ENCODE assay signal across 11 cellular contexts in the genomic region with DNA sequence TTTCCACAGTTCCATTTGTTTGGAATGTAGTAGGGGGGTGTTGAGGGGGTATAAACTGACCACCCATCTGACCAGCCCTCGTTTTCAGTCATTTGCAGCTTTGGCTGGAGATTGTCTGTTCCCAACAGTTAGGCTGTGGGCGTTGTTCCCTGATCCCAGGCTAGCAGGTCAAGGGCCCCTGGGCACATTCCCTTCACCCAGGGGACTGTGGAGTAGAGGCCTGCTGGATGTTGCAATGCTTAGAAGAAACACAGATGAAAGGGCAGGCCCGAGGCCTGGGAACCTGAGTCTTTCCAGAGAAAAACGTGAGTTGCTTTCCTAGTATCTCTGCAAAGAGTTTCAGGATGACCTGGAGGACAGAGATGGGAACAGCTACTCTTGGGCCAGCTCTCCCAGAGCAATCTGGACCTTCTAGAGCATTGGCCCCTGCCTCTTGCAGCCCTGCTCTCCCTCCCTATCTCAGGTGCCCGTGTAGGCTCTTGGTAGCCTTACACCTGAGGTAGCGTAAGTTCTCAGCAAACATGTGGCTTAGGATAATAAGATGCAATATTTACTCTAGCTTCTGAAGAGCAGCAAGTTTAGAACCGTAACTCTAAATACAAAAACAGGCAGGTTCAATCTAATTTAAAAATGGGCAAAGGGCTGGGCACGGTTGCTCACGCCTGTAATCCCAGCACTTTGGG.
DNase-seq lines count a peak whose midpoint lies in the region; ATAC-seq and TF ChIP-seq lines count a peak whose summit lies in the region.
"Had no signal": no experiment of that assay in that cellular context is flagged by ENCODE, and none has a peak within 500 bp of the region (broad histone marks: within the 10 kb centered on the region; RNA-seq: fewer than 3 reads in every experiment).

No MANE protein-coding gene starts in this region.

- no peak overlapping the region for H3K23ac ChIP-seq in trophoblast cell (ENCODE audit: low read length)

- H3K4ac ChIP-seq in trophoblast cell (ENCODE audit: low read depth, low read length) = no peak overlapping the region

- WGBS in trophoblast cell (ENCODE audit: extremely low coverage, insufficient coverage, insufficient read length) = no CpG with 5 or more reads among the region's 9 CpGs

- peak overlapping the region; percentile 14 for H3K4me2 ChIP-seq in trophoblast cell (ENCODE audit: low read length)

- no peak for TF ChIP-seq CTCF in upper lobe of right lung (IDR thresholded peaks at IDR 0.05)

- H4K8ac ChIP-seq in trophoblast cell (ENCODE audit: low read depth, low read length) = no peak overlapping the region

- DNase-seq in activated effector memory CD4-positive, alpha-beta T cell treated with anti-CD3 and anti-CD28 coated beads, Interleukin-2, amount 50 U/mL, for 16 hours = peak; percentile 30
- DNase-seq in activated effector memory CD4-positive, alpha-beta T cell treated with Interleukin-2 at 50 U/mL for 16 hours = no peak
- DNase-seq in left cardiac atrium = peak; percentile 54
- peak; percentile 86 to 88 for DNase-seq in trophoblast cell
- DNase-seq in upper lobe of right lung = peak; percentile 75
- no peak for DNase-seq in GF-D8 (lab: John Stamatoyannopoulos, UW)
- DNase-seq in activated CD4-positive, alpha-beta T cell treated with anti-CD3 and anti-CD28 coated beads, Interleukin-2, amount 50 U/mL, for 4 hours = no peak
- DNase-seq in putamen (ENCODE audit: low spot score) = no peak
- DNase-seq: activated CD4-positive, alpha-beta T cell treated with anti-CD3 and anti-CD28 coated beads for 36 hours; T-helper 2 cell had no signal

- H3K18ac ChIP-seq in trophoblast cell (ENCODE audit: low read length) = no peak overlapping the region

- H3K9me3 ChIP-seq in trophoblast cell (ENCODE audit: insufficient read depth, low read depth, low read length) (peaks cover 2% of the 10 kb centered on the region), upper lobe of right lung (no peaks in the 10 kb centered on the region)

- no peak overlapping the region for H3K9ac ChIP-seq in trophoblast cell (ENCODE audit: low read length)

- H3K27ac ChIP-seq in trophoblast cell (ENCODE audit: low read depth, low read length) = peak overlapping the region; percentile 19
- peak overlapping the region; percentile 26 for H3K27ac ChIP-seq in upper lobe of right lung

- no peak overlapping the region for H2BK5ac ChIP-seq in trophoblast cell (ENCODE audit: low read depth, low read length, poor library complexity)

- no peak overlapping the region for H4K91ac ChIP-seq in trophoblast cell (ENCODE audit: low read depth, low read length)

- H3K79me2 ChIP-seq in trophoblast cell (ENCODE audit: control insufficient read depth, insufficient read depth, low read length, poor library complexity) = no peaks in the 10 kb centered on the region

- H3K4me3 ChIP-seq in trophoblast cell (ENCODE audit: low read depth, low read length) (no peak overlapping the region), upper lobe of right lung (no peak overlapping the region)

- H3K4me1 ChIP-seq in trophoblast cell (ENCODE audit: control insufficient read depth in 1 of 2, insufficient read depth in 2 of 2, low read length in 2 of 2) (peaks cover 11 to 13% of the 10 kb centered on the region in 2 experiments), upper lobe of right lung (peaks cover 59% of the 10 kb centered on the region)

- H3K27me3 ChIP-seq in trophoblast cell (ENCODE audit: insufficient read depth, low read length) (no peaks in the 10 kb centered on the region), upper lobe of right lung (no peaks in the 10 kb centered on the region)

- H3K36me3 ChIP-seq in trophoblast cell (ENCODE audit: control insufficient read depth in 1 of 2, insufficient read depth in 2 of 2, low read length in 2 of 2) (no peaks in the 10 kb centered on the region), upper lobe of right lung (no peaks in the 10 kb centered on the region)

- intact Hi-C loops in left cardiac atrium (cut with DNase I) = no loop called here
- intact Hi-C loops in upper lobe of right lung (cut with DNase I) = no loop called here

- no peak overlapping the region for H4K12ac ChIP-seq in trophoblast cell (ENCODE audit: low read depth, low read length)

- no peak overlapping the region for H2BK12ac ChIP-seq in trophoblast cell (ENCODE audit: low read length)

- ATAC-seq in left cardiac atrium (peak in 1 of 2 donors; percentile 49), upper lobe of right lung (peak; percentile 67)
- ATAC-seq: activated CD4-positive, alpha-beta T cell treated with anti-CD3 and anti-CD28 coated beads for 36 hours; esophagus mucosa had no signal

- no peak overlapping the region for H2AFZ ChIP-seq in trophoblast cell (ENCODE audit: insufficient read depth, low read length, poor library complexity)

- no peak overlapping the region for H3K14ac ChIP-seq in trophoblast cell (ENCODE audit: low read length)

- H3K79me1 ChIP-seq in trophoblast cell (ENCODE audit: low read length) = peaks cover 2% of the 10 kb centered on the region

- H2BK120ac ChIP-seq in trophoblast cell (ENCODE audit: insufficient read depth, low read length, poor library complexity) = no peak overlapping the region

- H2AK5ac ChIP-seq in trophoblast cell (ENCODE audit: low read length) = no peak overlapping the region

Comparison
In these comparisons a context has a peak if more than half of its experiments do, and no peak if none do; other contexts are left out.
1. DNase-seq: peak in activated effector memory CD4-positive, alpha-beta T cell treated with anti-CD3 and anti-CD28 coated beads, Interleukin-2, amount 50 U/mL, for 16 hours (single experiment), left cardiac atrium (single experiment), trophoblast cell (2 of 2) and upper lobe of right lung (single experiment); none in activated effector memory CD4-positive, alpha-beta T cell treated with Interleukin-2 at 50 U/mL for 16 hours (single experiment), GF-D8 (single experiment), activated CD4-positive, alpha-beta T cell treated with anti-CD3 and anti-CD28 coated beads, Interleukin-2, amount 50 U/mL, for 4 hours (0 of 2) and putamen (single experiment).